25 cellular contexts compared by ENCODE assay signal in genomic region chr22:31652129-31652528, GRCh38. TPM values are rescaled to one million over a fixed set of nuclear protein-coding genes. Genes with fewer than 3 reads are reported as not detected.
DNase-seq lines count a peak whose midpoint lies in the region; ATAC-seq and TF ChIP-seq lines count a peak whose summit lies in the region.
"Had no signal": no experiment of that assay in that cellular context is flagged by ENCODE, and none has a peak within 500 bp of the region (broad histone marks: within the 10 kb centered on the region; RNA-seq: fewer than 3 reads in every experiment).

No MANE protein-coding gene starts in this region.

- no peaks in the 10 kb centered on the region for H4K20me1 ChIP-seq in MM.1S (ENCODE audit: insufficient read depth, low read length)

- H3K4me2 ChIP-seq in MM.1S (ENCODE audit: low read depth, low read length), result 0 out of 2 replicates have a peak overlapping the region, but pooled peaks have one; percentile 0
- H3K4me2 ChIP-seq: neural progenitor cell had no signal

- H3K4me3 ChIP-seq in GM12875 (ENCODE audit: low read depth, low read length) (peak overlapping the region; percentile 18), MM.1S (ENCODE audit: low read length) (no peak overlapping the region), skeletal muscle tissue (ENCODE audit: low read length in 3 of 3) (no peak overlapping the region)
- H3K4me3 ChIP-seq: cardiac muscle cell, K562, neural progenitor cell, right lobe of liver, SK-N-MC, stomach had no signal

- no peak for ATAC-seq in HG03439 (IDR thresholded peaks at IDR 0.05; ENCODE audit: unreplicated experiment)
- no peak for ATAC-seq in GM21367 (IDR thresholded peaks at IDR 0.05; ENCODE audit: unreplicated experiment)
- no peak for ATAC-seq in GM19467 (IDR thresholded peaks at IDR 0.05; ENCODE audit: unreplicated experiment)
- ATAC-seq: activated naive CD8-positive, alpha-beta T cell treated with anti-CD3 and anti-CD28 coated beads, Interleukin-2, amount 50 U/mL, for 24 hours; K562; left lobe of liver; right lobe of liver had no signal

- no peaks in the 10 kb centered on the region for H3K9me2 ChIP-seq in MM.1S (replicated peaks; ENCODE audit: insufficient read depth, low read length)

- 0 out of 2 replicates have a peak, but pooled peaks cover 3% of the 10 kb centered on the region for H3F3A ChIP-seq in MM.1S (ENCODE audit: insufficient read depth, low read length)

- H2AFZ ChIP-seq in MM.1S (ENCODE audit: low read length), result no peak overlapping the region
- H2AFZ ChIP-seq: neural progenitor cell had no signal

- no peaks in the 10 kb centered on the region for H3K9me3 ChIP-seq in MM.1S (replicated peaks; ENCODE audit: insufficient read depth, low read length)
- H3K9me3 ChIP-seq in skeletal muscle tissue (ENCODE audit: control insufficient read depth in 3 of 3, low read length in 3 of 3), result no peaks in the 10 kb centered on the region
- H3K9me3 ChIP-seq: right lobe of liver, stomach had no signal

- H3K27me3 ChIP-seq in MM.1S (replicated peaks; ENCODE audit: insufficient read depth, low read length), result no peaks in the 10 kb centered on the region
- no peaks in the 10 kb centered on the region for H3K27me3 ChIP-seq in skeletal muscle tissue (ENCODE audit: control insufficient read depth in 3 of 3, insufficient read depth in 3 of 3, low read length in 3 of 3)
- H3K27me3 ChIP-seq: cardiac muscle cell, neural progenitor cell, right lobe of liver, stomach had no signal

- peaks cover 79% of the 10 kb centered on the region for H3K79me2 ChIP-seq in MM.1S (ENCODE audit: low read length)

- H3K4me1 ChIP-seq in MM.1S (ENCODE audit: low read length) (0 out of 2 replicates have a peak, but pooled peaks cover 9% of the 10 kb centered on the region), skeletal muscle tissue (ENCODE audit: control insufficient read depth in 3 of 3, insufficient read depth in 3 of 3, low read length in 3 of 3) (peaks cover 14 to 19% (median 18%) of the 10 kb centered on the region in 3 donors)
- H3K4me1 ChIP-seq: neural progenitor cell had no signal

- TF ChIP-seq CTCF in GM12875 (IDR thresholded peaks at IDR 0.05; ENCODE audit: borderline replicate concordance, insufficient read depth, low read depth, low read length) (no peak), MM.1S (IDR thresholded peaks at IDR 0.05; ENCODE audit: low read length) (no peak)

- H3K27ac ChIP-seq in MM.1S (ENCODE audit: low read length), result no peak overlapping the region
- H3K27ac ChIP-seq in epithelial cell of prostate, result peak overlapping the region; percentile 98
- H3K27ac ChIP-seq in skeletal muscle tissue (ENCODE audit: low read depth, low read length), result peak overlapping the region; percentile 19
- H3K27ac ChIP-seq: cardiac muscle cell, neural progenitor cell, right lobe of liver, SK-N-MC, stomach had no signal

- DNase-seq in MM.1S (no peak), epithelial cell of prostate (ENCODE audit: low read depth, low spot score) (no peak)
- DNase-seq: activated CD8-positive, alpha-beta memory T cell treated with anti-CD3 and anti-CD28 coated beads for 24 hours; activated naive CD4-positive, alpha-beta T cell; activated naive CD8-positive, alpha-beta T cell treated with anti-CD3 and anti-CD28 coated beads, Interleukin-2, amount 50 U/mL, for 24 hours; C1 segment of cervical spinal cord; effector CD4-positive, alpha-beta T cell; immature natural killer cell; NCI-H1105; NCI-H187 treated with DMSO at 0.1 percent for 48 hours; NCI-H2171; right lobe of liver; stimulated activated CD4-positive, alpha-beta T cell treated with anti-CD3 and anti-CD28 coated beads, Interleukin-2, amount 100 ng/mL, for 48 hours; stomach; T-helper 1 cell had no signal

- H3K9ac ChIP-seq in MM.1S (ENCODE audit: low read length) (no peak overlapping the region), skeletal muscle tissue (ENCODE audit: low read depth in 1 of 3, low read length in 3 of 3) (no peak overlapping the region)
- H3K9ac ChIP-seq: neural progenitor cell had no signal

- H3K36me3 ChIP-seq in MM.1S (replicated peaks; ENCODE audit: insufficient read depth, low read length) (0 out of 2 replicates have a peak, but pooled peaks cover 3% of the 10 kb centered on the region), skeletal muscle tissue (ENCODE audit: control insufficient read depth in 3 of 3, insufficient read depth in 3 of 3, low read length in 3 of 3) (peaks cover 0 to 11% (median 10%) of the 10 kb centered on the region in 3 donors)
- H3K36me3 ChIP-seq: neural progenitor cell had no signal

RNA-seq across cellular contexts. Expression of gene PISD, which starts 9.9 kb away (rescaled TPM):
- 11.0 TPM for total RNA-seq in skeletal muscle tissue
